Comparison of ENCODE assay signal across 19 cellular contexts in genomic region chr3:45979378-45979777, GRCh38. TPM values are rescaled to one million over a fixed set of nuclear protein-coding genes. Genes with fewer than 3 reads are reported as not detected.
DNase-seq lines count a peak whose midpoint lies in the region; ATAC-seq lines count a peak whose summit lies in the region.
"Had no signal": no experiment of that assay in that cellular context is flagged by ENCODE, and none has a peak within 500 bp of the region (broad histone marks: within the 10 kb centered on the region; RNA-seq: fewer than 3 reads in every experiment).

No MANE protein-coding gene starts in this region.

- no peaks in the 10 kb centered on the region for H3K27me3 Mint-ChIP-seq in T-helper 2 cell treated with Interferon-gamma antibody and Interleukin-4, amounts not matched to agents 5 μg/mL and 100 μg/mL, for 36 hours (ENCODE audit: low read depth)
- H3K27me3 Mint-ChIP-seq in activated naive CD8-positive, alpha-beta T cell treated with anti-CD3 and anti-CD28 coated beads, Interleukin-2, amount 10 ng/mL, durations not matched to agents 7 days and 5 days: no peaks in the 10 kb centered on the region
- H3K27me3 Mint-ChIP-seq in stimulated activated memory B cell treated with anti-CD40 and anti-IgM and Interleukin-4, amounts not matched to agents 10 μg/mL and 1 μg/mL and 100 μg/mL, for 72 hours: no peaks in the 10 kb centered on the region
- H3K27me3 Mint-ChIP-seq: IgD-negative memory B cell had no signal

- POLR2A ChIA-PET in activated naive CD8-positive, alpha-beta T cell treated with anti-CD3 and anti-CD28 coated beads, Interleukin-2, amount 10 ng/mL, durations not matched to agents 7 days and 5 days (lab: Charles Lee): interaction anchor here (0.9 to 12.9 kb wide), 3 partner anchors 13 to 27 kb away, joined by 3 to 85 read pairs (median 3); partner anchors contain the start of gene FYCO1

- peak overlapping the region; percentile 69 for H3K27ac Mint-ChIP-seq in T-helper 2 cell treated with Interferon-gamma antibody and Interleukin-4, amounts not matched to agents 5 μg/mL and 100 μg/mL, for 36 hours
- H3K27ac Mint-ChIP-seq in activated naive CD8-positive, alpha-beta T cell treated with anti-CD3 and anti-CD28 coated beads, Interleukin-2, amount 10 ng/mL, durations not matched to agents 7 days and 5 days: peak overlapping the region; percentile 98
- H3K27ac Mint-ChIP-seq in stimulated activated memory B cell treated with anti-CD40 and anti-IgM and Interleukin-4, amounts not matched to agents 10 μg/mL and 1 μg/mL and 100 μg/mL, for 72 hours: peak overlapping the region; percentile 67
- H3K27ac Mint-ChIP-seq: IgD-negative memory B cell had no signal

- H3K4me1 Mint-ChIP-seq in T-helper 2 cell treated with Interferon-gamma antibody and Interleukin-4, amounts not matched to agents 5 μg/mL and 100 μg/mL, for 36 hours (ENCODE audit: low read depth): peaks cover 65% of the 10 kb centered on the region
- H3K4me1 Mint-ChIP-seq in activated naive CD8-positive, alpha-beta T cell treated with anti-CD3 and anti-CD28 coated beads, Interleukin-2, amount 10 ng/mL, durations not matched to agents 7 days and 5 days: peaks cover 75% of the 10 kb centered on the region
- peaks cover 26% of the 10 kb centered on the region for H3K4me1 Mint-ChIP-seq in stimulated activated memory B cell treated with anti-CD40 and anti-IgM and Interleukin-4, amounts not matched to agents 10 μg/mL and 1 μg/mL and 100 μg/mL, for 72 hours
- H3K4me1 Mint-ChIP-seq: neural crest cell had no signal

- no peak for ATAC-seq in activated naive CD8-positive, alpha-beta T cell treated with anti-CD3 and anti-CD28 coated beads, Interleukin-2, amount 10 ng/mL, durations not matched to agents 7 days and 5 days (ENCODE audit: low read depth)
- ATAC-seq in stimulated activated memory B cell treated with anti-CD40 and anti-IgM and Interleukin-4, amounts not matched to agents 10 μg/mL and 1 μg/mL and 100 μg/mL, for 72 hours: peak; percentile 87
- ATAC-seq: esophagus mucosa, left lobe of liver had no signal

- H3K9me3 Mint-ChIP-seq in T-helper 2 cell treated with Interferon-gamma antibody and Interleukin-4, amounts not matched to agents 5 μg/mL and 100 μg/mL, for 36 hours: no peaks in the 10 kb centered on the region
- H3K9me3 Mint-ChIP-seq in activated naive CD8-positive, alpha-beta T cell treated with anti-CD3 and anti-CD28 coated beads, Interleukin-2, amount 10 ng/mL, durations not matched to agents 7 days and 5 days: no peaks in the 10 kb centered on the region
- no peaks in the 10 kb centered on the region for H3K9me3 Mint-ChIP-seq in stimulated activated memory B cell treated with anti-CD40 and anti-IgM and Interleukin-4, amounts not matched to agents 10 μg/mL and 1 μg/mL and 100 μg/mL, for 72 hours
- H3K9me3 Mint-ChIP-seq: IgD-negative memory B cell, neural crest cell had no signal

- peaks cover 82% of the 10 kb centered on the region for H3K36me3 Mint-ChIP-seq in T-helper 2 cell treated with Interferon-gamma antibody and Interleukin-4, amounts not matched to agents 5 μg/mL and 100 μg/mL, for 36 hours (ENCODE audit: low read depth)
- H3K36me3 Mint-ChIP-seq in activated naive CD8-positive, alpha-beta T cell treated with anti-CD3 and anti-CD28 coated beads, Interleukin-2, amount 10 ng/mL, durations not matched to agents 7 days and 5 days: peaks cover 80% of the 10 kb centered on the region
- peaks cover 53% of the 10 kb centered on the region for H3K36me3 Mint-ChIP-seq in stimulated activated memory B cell treated with anti-CD40 and anti-IgM and Interleukin-4, amounts not matched to agents 10 μg/mL and 1 μg/mL and 100 μg/mL, for 72 hours

- peak overlapping the region; percentile 25 for H3K4me3 Mint-ChIP-seq in T-helper 2 cell treated with Interferon-gamma antibody and Interleukin-4, amounts not matched to agents 5 μg/mL and 100 μg/mL, for 36 hours
- peak overlapping the region; percentile 87 for H3K4me3 Mint-ChIP-seq in activated naive CD8-positive, alpha-beta T cell treated with anti-CD3 and anti-CD28 coated beads, Interleukin-2, amount 10 ng/mL, durations not matched to agents 7 days and 5 days
- peak overlapping the region; percentile 21 for H3K4me3 Mint-ChIP-seq in stimulated activated memory B cell treated with anti-CD40 and anti-IgM and Interleukin-4, amounts not matched to agents 10 μg/mL and 1 μg/mL and 100 μg/mL, for 72 hours
- H3K4me3 Mint-ChIP-seq: neural crest cell had no signal

- DNase-seq in T-helper 2 cell treated with Interferon-gamma antibody and Interleukin-4, amounts not matched to agents 5 μg/mL and 100 μg/mL, for 36 hours (ENCODE audit: low spot score): no peak
- DNase-seq in T-helper 2 cell (no peak), NOMO-1 (lab: John Stamatoyannopoulos, UW; ENCODE audit: unreplicated experiment in 2 of 2) (peak; percentile 71 to 88), SK-N-DZ (ENCODE audit: low spot score) (no peak), DMS53 treated with DMSO at 0.1 percent for 48 hours (lab: John Stamatoyannopoulos, UW; ENCODE audit: unreplicated experiment) (no peak)
- no peak for DNase-seq in activated naive CD8-positive, alpha-beta T cell treated with anti-CD3 and anti-CD28 coated beads, Interleukin-2, amount 10 ng/mL, durations not matched to agents 7 days and 5 days
- no peak for DNase-seq in effector CD4-positive, alpha-beta T cell
- DNase-seq: activated CD4-positive, alpha-beta T cell treated with anti-CD3 and anti-CD28 coated beads for 4 hours; NCI-H1436; NCI-H69; sigmoid colon; testis had no signal

RNA-seq across cellular contexts. Expression of gene FYCO1, which starts 16.2 kb away (rescaled TPM):
- total RNA-seq in activated naive CD8-positive, alpha-beta T cell treated with anti-CD3 and anti-CD28 coated beads, Interleukin-2, amount 10 ng/mL, durations not matched to agents 7 days and 5 days: 10 to 100 TPM; 37.9 to 39.1 TPM
- polyA plus RNA-seq in SK-N-DZ (2014; cell fraction: cytosol; rRNA removed): 1.8 TPM in 2 replicates
- polyA plus RNA-seq in SK-N-DZ (2014; cell fraction: nucleus; rRNA removed): 2.8 and 4.5 TPM in 2 replicates

RNA-seq across cellular contexts. Expression of gene CXCR6, which starts 36.1 kb away (rescaled TPM):
- 10 to 100 TPM; 12.4 to 13.5 TPM for total RNA-seq in activated naive CD8-positive, alpha-beta T cell treated with anti-CD3 and anti-CD28 coated beads, Interleukin-2, amount 10 ng/mL, durations not matched to agents 7 days and 5 days
- not detected in 2 replicates for polyA plus RNA-seq in SK-N-DZ (2014; cell fraction: cytosol; rRNA removed)
- polyA plus RNA-seq in SK-N-DZ (2014; cell fraction: nucleus; rRNA removed): not detected in 2 replicates
- total RNA-seq: A172, left lobe of liver, neural crest cell, SK-MEL-5 had no signal

RNA-seq across cellular contexts. Expression of gene XCR1, which starts 47.9 kb away (rescaled TPM):
- not detected for total RNA-seq in activated naive CD8-positive, alpha-beta T cell treated with anti-CD3 and anti-CD28 coated beads, Interleukin-2, amount 10 ng/mL, durations not matched to agents 7 days and 5 days
- not detected in 2 replicates for polyA plus RNA-seq in SK-N-DZ (2014; cell fraction: cytosol; rRNA removed)
- polyA plus RNA-seq in SK-N-DZ (2014; cell fraction: nucleus; rRNA removed): not detected in 2 replicates
- total RNA-seq: A172, left lobe of liver, neural crest cell, SK-MEL-5 had no signal
- polyA plus RNA-seq: IgD-negative memory B cell had no signal

Comparison
In these comparisons a context has a peak if more than half of its experiments do, and no peak if none do; other contexts are left out.
1. DNase-seq: peak in NOMO-1 (2 of 2); none in T-helper 2 cell treated with Interferon-gamma antibody and Interleukin-4, amounts not matched to agents 5 μg/mL and 100 μg/mL, for 36 hours (single experiment), T-helper 2 cell (0 of 5), activated naive CD8-positive, alpha-beta T cell treated with anti-CD3 and anti-CD28 coated beads, Interleukin-2, amount 10 ng/mL, durations not matched to agents 7 days and 5 days (single experiment), SK-N-DZ (single experiment), effector CD4-positive, alpha-beta T cell (single experiment) and DMS53 treated with DMSO at 0.1 percent for 48 hours (single experiment).
2. H3K4me3 Mint-ChIP-seq: peak in every context shown above with its lines; median percentile 87 in activated naive CD8-positive, alpha-beta T cell treated with anti-CD3 and anti-CD28 coated beads, Interleukin-2, amount 10 ng/mL, durations not matched to agents 7 days and 5 days; 25 in T-helper 2 cell treated with Interferon-gamma antibody and Interleukin-4, amounts not matched to agents 5 μg/mL and 100 μg/mL, for 36 hours; 21 in stimulated activated memory B cell treated with anti-CD40 and anti-IgM and Interleukin-4, amounts not matched to agents 10 μg/mL and 1 μg/mL and 100 μg/mL, for 72 hours.
3. Peak in every context shown above with its lines, with median percentiles within 50 percentile points of each other: H3K27ac Mint-ChIP-seq.